Comparison of ENCODE assay signal across 8 cellular contexts in genomic region chr21:33286600-33287456, GRCh38. TPM values are rescaled to one million over a fixed set of nuclear protein-coding genes. Genes with fewer than 3 reads are reported as not detected.
DNase-seq lines count a peak whose midpoint lies in the region; ATAC-seq and TF ChIP-seq lines count a peak whose summit lies in the region.

No MANE protein-coding gene starts in this region.

- no peak overlapping the region for H3K9ac ChIP-seq in parathyroid adenoma

- no peaks in the 10 kb centered on the region for H3K36me3 ChIP-seq in parathyroid adenoma (ENCODE audit: control insufficient read depth, insufficient read depth, low read length)

- no peak for TF ChIP-seq CTCF in parathyroid adenoma (IDR thresholded peaks at IDR 0.05)

- H3K4me2 ChIP-seq in parathyroid adenoma (ENCODE audit: low read length) = no peak overlapping the region

- no peak overlapping the region for H3K4me3 ChIP-seq in parathyroid adenoma (ENCODE audit: low read depth, low read length)

- H3K79me2 ChIP-seq in parathyroid adenoma = no peaks in the 10 kb centered on the region

- no peaks in the 10 kb centered on the region for H3K9me3 ChIP-seq in parathyroid adenoma (ENCODE audit: control insufficient read depth, low read length)

- peak overlapping the region; percentile 54 for H3K27ac ChIP-seq in parathyroid adenoma

- H2AFZ ChIP-seq in parathyroid adenoma = no peak overlapping the region

- DNase-seq in Daoy (ENCODE audit: low read depth) = peak; percentile 77
- peak; percentile 85 for DNase-seq in RPMI7951 (ENCODE audit: low read depth)
- peak; percentile 74 for DNase-seq in fibroblast of peridontal ligament (ENCODE audit: extremely low read depth)
- DNase-seq in activated CD8-positive, alpha-beta memory T cell treated with anti-CD3 and anti-CD28 coated beads, Interleukin-2, amount 50 U/mL, for 48 hours = no peak
- DNase-seq in Ammon's horn (ENCODE audit: low spot score) = no peak

- ATAC-seq in GM19397 (IDR thresholded peaks at IDR 0.05; ENCODE audit: unreplicated experiment) (no peak), HG03354 (IDR thresholded peaks at IDR 0.05; ENCODE audit: poor library complexity, severe bottlenecking, unreplicated experiment) (no peak)

- no peaks in the 10 kb centered on the region for H3K4me1 ChIP-seq in parathyroid adenoma

- H3K27me3 ChIP-seq in parathyroid adenoma (ENCODE audit: control insufficient read depth, insufficient read depth, low read length) = no peaks in the 10 kb centered on the region

RNA-seq across cellular contexts. Expression of gene IL10RB, which starts 20.7 kb away (rescaled TPM):
- 23.9 and 26.5 TPM in 2 replicates for total RNA-seq in Daoy (2014; rRNA removed; shearing (Covaris generic))
- total RNA-seq in RPMI7951 (2014; rRNA removed; shearing (Covaris generic)) = 40.7 and 60.6 TPM in 2 replicates

RNA-seq across cellular contexts. Expression of gene IFNAR1, which starts 37.9 kb away (rescaled TPM):
- 18.5 and 45.2 TPM in 2 replicates for total RNA-seq in Daoy (2014; rRNA removed; shearing (Covaris generic))
- total RNA-seq in RPMI7951 (2014; rRNA removed; shearing (Covaris generic)) = 16.7 and 19.3 TPM in 2 replicates

RNA-seq across cellular contexts. Expression of gene IFNAR2, which starts 57.1 kb away (rescaled TPM):
- total RNA-seq in Daoy (2014; rRNA removed; shearing (Covaris generic)) = 4.7 and 8.0 TPM in 2 replicates
- 2.4 and 4.9 TPM in 2 replicates for total RNA-seq in RPMI7951 (2014; rRNA removed; shearing (Covaris generic))

Comparison
In these comparisons a context has a peak if more than half of its experiments do, and no peak if none do; other contexts are left out.
1. DNase-seq: peak in Daoy (single experiment), RPMI7951 (single experiment) and fibroblast of peridontal ligament (single experiment); none in activated CD8-positive, alpha-beta memory T cell treated with anti-CD3 and anti-CD28 coated beads, Interleukin-2, amount 50 U/mL, for 48 hours (single experiment) and Ammon's horn (single experiment).